In the genomic region with DNA sequence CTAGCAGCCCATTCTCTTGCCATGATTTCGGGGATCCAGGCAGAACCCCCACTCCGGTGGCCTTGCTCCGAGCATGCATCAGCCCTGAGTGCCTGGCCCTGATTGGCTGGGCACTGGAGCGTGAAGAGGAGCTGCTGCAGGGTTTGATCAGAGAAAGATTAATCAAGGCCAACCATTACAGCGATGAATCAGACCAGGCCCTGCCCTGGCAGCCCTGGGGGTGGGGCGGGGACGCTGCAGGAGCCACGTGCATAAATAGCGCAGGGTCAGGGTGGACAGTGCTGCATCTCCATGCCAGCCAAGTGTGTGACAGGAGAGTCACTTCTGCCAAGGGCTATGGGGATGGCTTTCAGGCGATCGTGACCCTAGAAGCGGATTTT, we compare ENCODE assay signal across 15 cellular contexts. TPM values are rescaled to one million over a fixed set of nuclear protein-coding genes. Genes with fewer than 3 reads are reported as not detected.
DNase-seq lines count a peak whose midpoint lies in the region; ATAC-seq and TF ChIP-seq lines count a peak whose summit lies in the region.
"Had no signal": no experiment of that assay in that cellular context is flagged by ENCODE, and none has a peak within 500 bp of the region (broad histone marks: within the 10 kb centered on the region; RNA-seq: fewer than 3 reads in every experiment).

No MANE protein-coding gene starts in this region.

- H3K9me3 ChIP-seq in T-helper 17 cell (ENCODE audit: control insufficient read depth, low read length, poor library complexity, severe bottlenecking) (no peaks in the 10 kb centered on the region), heart left ventricle (no peaks in the 10 kb centered on the region), testis (no peaks in the 10 kb centered on the region)
- H3K9me3 ChIP-seq: left lung had no signal

- no peak for TF ChIP-seq POLR2A in heart left ventricle (IDR thresholded peaks at IDR 0.05)
- no peak for TF ChIP-seq POLR2A in testis (IDR thresholded peaks at IDR 0.05)

- WGBS in heart left ventricle, 4 donors, result 63 to 72% (median 72%) methylated on average over 10 to 12 of the region's 12 CpGs
- 85 to 87% methylated on average over 12 of the region's 12 CpGs for WGBS in testis, 2 donors

- H3K4me3 ChIP-seq in heart left ventricle (no peak overlapping the region), testis (no peak overlapping the region)
- H3K4me3 ChIP-seq: left lung, SK-N-MC had no signal

- H3K4me1 ChIP-seq in heart left ventricle, result peaks cover 0 to 53% (median 25%) of the 10 kb centered on the region in 12 donors
- peaks cover 16% of the 10 kb centered on the region for H3K4me1 ChIP-seq in testis

- H3K27me3 Mint-ChIP-seq in activated T-cell treated with anti-CD3 and anti-CD28 coated beads, Interleukin-2, amount 50 U/mL, for 72 hours (ENCODE audit: low read depth), result peaks cover 12% of the 10 kb centered on the region
- H3K27me3 Mint-ChIP-seq in T-helper 17 cell, result peaks cover 11% of the 10 kb centered on the region

- H3K9me3 Mint-ChIP-seq in activated T-cell treated with anti-CD3 and anti-CD28 coated beads, Interleukin-2, amount 50 U/mL, for 72 hours, result no peaks in the 10 kb centered on the region
- H3K9me3 Mint-ChIP-seq: activated CD4-positive, alpha-beta memory T cell treated with anti-CD3 and anti-CD28 coated beads, Interleukin-2, amount 10 ng/mL, durations not matched to agents 7 days and 5 days had no signal

- intact Hi-C loops in heart left ventricle (cut with DNase I) (loop anchor here in 7 of 10 donors (5.0 kb wide), 3 partner anchors 165 to 285 kb away; no protein-coding TSS in a partner anchor), testis (cut with DNase I; ENCODE audit: low total_unique reads) (no loop called here)

- H3K27me3 ChIP-seq in heart left ventricle, result peaks cover 0 to 22% (median 0%) of the 10 kb centered on the region in 9 donors
- H3K27me3 ChIP-seq in testis, result no peaks in the 10 kb centered on the region

- H3K4me3 Mint-ChIP-seq in activated T-cell treated with anti-CD3 and anti-CD28 coated beads, Interleukin-2, amount 50 U/mL, for 72 hours, result no peak overlapping the region
- no peak overlapping the region for H3K4me3 Mint-ChIP-seq in T-helper 17 cell
- H3K4me3 Mint-ChIP-seq: activated CD4-positive, alpha-beta memory T cell treated with anti-CD3 and anti-CD28 coated beads, Interleukin-2, amount 10 ng/mL, durations not matched to agents 7 days and 5 days had no signal

- H3K27ac ChIP-seq in heart left ventricle, result peak overlapping the region in 7 of 12 donors; percentile 31 to 68 (median 43)
- no peak overlapping the region for H3K27ac ChIP-seq in testis
- H3K27ac ChIP-seq: left lung, SK-N-MC had no signal

- peaks cover 6% of the 10 kb centered on the region for H3K4me1 Mint-ChIP-seq in activated T-cell treated with anti-CD3 and anti-CD28 coated beads, Interleukin-2, amount 50 U/mL, for 72 hours (ENCODE audit: low read depth)
- H3K4me1 Mint-ChIP-seq in T-helper 17 cell, result peaks cover 15% of the 10 kb centered on the region

- H3K27ac Mint-ChIP-seq in activated T-cell treated with anti-CD3 and anti-CD28 coated beads, Interleukin-2, amount 50 U/mL, for 72 hours, result peak overlapping the region; percentile 7
- H3K27ac Mint-ChIP-seq in T-helper 17 cell, result peak overlapping the region; percentile 41
- H3K27ac Mint-ChIP-seq: activated CD4-positive, alpha-beta memory T cell treated with anti-CD3 and anti-CD28 coated beads, Interleukin-2, amount 10 ng/mL, durations not matched to agents 7 days and 5 days had no signal

- TF ChIP-seq CTCF in heart left ventricle (IDR thresholded peaks at IDR 0.05) (no peak), testis (IDR thresholded peaks at IDR 0.05) (no peak)

- H3K36me3 ChIP-seq in heart left ventricle (no peaks in the 10 kb centered on the region), testis (ENCODE audit: low read depth, missing control alignments) (no peaks in the 10 kb centered on the region)
- H3K36me3 ChIP-seq: left lung had no signal

- no peaks in the 10 kb centered on the region for H3K36me3 Mint-ChIP-seq in activated T-cell treated with anti-CD3 and anti-CD28 coated beads, Interleukin-2, amount 50 U/mL, for 72 hours (ENCODE audit: insufficient read depth in 2 of 2)
- H3K36me3 Mint-ChIP-seq in T-helper 17 cell (ENCODE audit: low read depth), result no peaks in the 10 kb centered on the region

- no peak for DNase-seq in activated T-cell treated with anti-CD3 and anti-CD28 coated beads, Interleukin-2, amount 50 U/mL, for 72 hours
- no peak for DNase-seq in activated T-cell treated with anti-CD3 and anti-CD28 coated beads, Interleukin-2, amount 50 U/mL, for 48 hours
- DNase-seq in T-helper 17 cell (no peak), heart left ventricle (peak in 1 of 5 donors; percentile 62), testis (peak; percentile 38), SKM-1 treated with dmso at 0.1 percent for 144 hours (lab: John Stamatoyannopoulos, UW; ENCODE audit: unreplicated experiment) (no peak), pons (ENCODE audit: low spot score) (no peak)
- DNase-seq: activated CD4-positive, alpha-beta memory T cell treated with anti-CD3 and anti-CD28 coated beads, Interleukin-2, amount 10 ng/mL, durations not matched to agents 7 days and 5 days; AML-193; left lung; NCI-H2107; posterior cingulate gyrus had no signal

- ATAC-seq in activated T-cell treated with anti-CD3 and anti-CD28 coated beads, Interleukin-2, amount 50 U/mL, for 72 hours (replicated peaks in 1 of 2), result no peak
- ATAC-seq in T-helper 17 cell, result no peak
- peak in 3 of 4 donors; percentile 43 to 45 (median 43) for ATAC-seq in heart left ventricle
- ATAC-seq in GM19455 (IDR thresholded peaks at IDR 0.05; ENCODE audit: unreplicated experiment), result no peak
- ATAC-seq: left lung had no signal

RNA-seq across cellular contexts. Expression of a gene that starts 3.4 kb away (rescaled TPM):
- under 1 TPM; 0.32 to 0.86 TPM for total RNA-seq in activated T-cell treated with anti-CD3 and anti-CD28 coated beads, Interleukin-2, amount 50 U/mL, for 72 hours
- total RNA-seq in T-helper 17 cell (not detected), heart left ventricle (10 to 100 TPM in 1 of 9 donors, 1 to 10 TPM in 8; 1.2 to 17.8 (median 3.4) TPM), testis (1 to 10 TPM in 1 of 2 donors, under 1 TPM in 1; 0.87 to 1.2 TPM)
- polyA plus RNA-seq in heart left ventricle (1 to 10 TPM; 1.1 to 9.3 TPM), testis (ENCODE audit: insufficient read depth, low read depth, low replicate concordance) (0.42 TPM)
- total RNA-seq: left lung had no signal

RNA-seq across cellular contexts. Expression of a gene that starts 33.3 kb away (rescaled TPM):
- not detected for total RNA-seq in activated T-cell treated with anti-CD3 and anti-CD28 coated beads, Interleukin-2, amount 50 U/mL, for 72 hours
- total RNA-seq in T-helper 17 cell, result not detected
- 1 to 10 TPM in 8 of 9 donors, under 1 TPM in 1; 0.51 to 2.7 (median 1.8) TPM for total RNA-seq in heart left ventricle
- polyA plus RNA-seq in heart left ventricle, result 1 to 10 TPM in 1 of 2 donors, under 1 TPM in 1; 0.50 to 1.5 TPM
- 1 to 10 TPM; 3.7 to 4.2 TPM for total RNA-seq in testis
- polyA plus RNA-seq in testis (ENCODE audit: insufficient read depth, low read depth, low replicate concordance), result 2.3 TPM
- total RNA-seq: activated CD4-positive, alpha-beta memory T cell treated with anti-CD3 and anti-CD28 coated beads, Interleukin-2, amount 10 ng/mL, durations not matched to agents 7 days and 5 days had no signal

RNA-seq across cellular contexts. Expression of a gene that starts 55.0 kb away (rescaled TPM):
- total RNA-seq in activated T-cell treated with anti-CD3 and anti-CD28 coated beads, Interleukin-2, amount 50 U/mL, for 72 hours, result not detected
- not detected for total RNA-seq in T-helper 17 cell
- 1 to 10 TPM in 1 of 9 donors, under 1 TPM in 6, not detected in 2; 0.25 to 1.1 (median 0.53) TPM for total RNA-seq in heart left ventricle
- polyA plus RNA-seq in heart left ventricle, result under 1 TPM; 0.25 to 0.95 TPM
- total RNA-seq in testis, result 1 to 10 TPM; 6.5 to 6.9 TPM
- 9.9 TPM for polyA plus RNA-seq in testis (ENCODE audit: insufficient read depth, low read depth, low replicate concordance)
- total RNA-seq: temporal lobe had no signal

RNA-seq across cellular contexts. Expression of a gene that starts 59.0 kb away (rescaled TPM):
- not detected for total RNA-seq in activated T-cell treated with anti-CD3 and anti-CD28 coated beads, Interleukin-2, amount 50 U/mL, for 72 hours
- total RNA-seq in T-helper 17 cell (not detected), heart left ventricle (over 10,000 TPM in 1 of 9 donors, 1,000 to 10,000 TPM in 8; 2,598 to 10,910 (median 4,655) TPM), testis (10 to 100 TPM in 1 of 2 donors, 1 to 10 TPM in 1; 9.0 to 11.7 TPM)
- polyA plus RNA-seq in heart left ventricle (1,000 to 10,000 TPM; 7,048 to 8,299 TPM), testis (ENCODE audit: insufficient read depth, low read depth, low replicate concordance) (31.2 TPM)
- total RNA-seq: activated CD4-positive, alpha-beta memory T cell treated with anti-CD3 and anti-CD28 coated beads, Interleukin-2, amount 10 ng/mL, durations not matched to agents 7 days and 5 days; temporal lobe had no signal

Comparison
In these comparisons a context has a peak if more than half of its experiments do, and no peak if none do; other contexts are left out.
1. ATAC-seq: peak in heart left ventricle (3 of 4); none in activated T-cell treated with anti-CD3 and anti-CD28 coated beads, Interleukin-2, amount 50 U/mL, for 72 hours (0 of 2), T-helper 17 cell (single experiment) and GM19455 (single experiment).
2. H3K27ac ChIP-seq: peak in heart left ventricle (7 of 12); none in testis (0 of 2).